16 cellular contexts compared by ENCODE assay signal in the genomic region with DNA sequence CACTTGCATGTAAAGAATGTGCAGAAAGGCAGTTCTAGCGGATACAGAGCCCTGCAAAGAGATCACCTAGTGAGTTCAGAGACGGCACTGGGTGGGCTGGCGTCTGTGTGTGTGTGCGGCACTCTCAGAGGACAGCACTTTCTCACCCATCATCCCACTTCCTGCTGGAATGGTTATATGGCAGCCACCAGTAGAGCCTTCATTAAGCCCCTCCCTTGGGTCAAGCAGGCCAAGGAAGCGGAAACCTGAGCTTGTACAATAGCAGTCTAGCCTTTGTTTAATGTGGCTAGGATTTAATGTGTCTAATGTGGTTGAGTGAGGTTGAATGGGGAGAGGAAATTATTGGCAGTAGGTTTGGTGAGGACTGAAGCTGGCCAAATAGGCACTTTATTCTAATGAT.
"Had no signal": no experiment of that assay in that cellular context is flagged by ENCODE, and none has a peak within 500 bp of the region (broad histone marks: within the 10 kb centered on the region; RNA-seq: fewer than 3 reads in every experiment).

No MANE protein-coding gene starts in this region.

- ATAC-seq: heart left ventricle; left lung; natural killer cell treated with Interleukin-12 subunit alpha and Interleukin-12 subunit beta and Interleukin-15 and Interleukin-18, amount 100 ng/mL, for 72 hours had no signal

- H3K9me3 ChIP-seq: sigmoid colon had no signal

- H3K27me3 ChIP-seq: left lung, sigmoid colon had no signal

- H3K4me3 ChIP-seq: coronary artery, heart left ventricle, left lung, sigmoid colon had no signal

- H3K4me1 Mint-ChIP-seq: activated CD4-positive, alpha-beta T cell treated with anti-CD3 and anti-CD28 coated beads, Interleukin-2, amount 10 ng/mL, durations not matched to agents 7 days and 5 days; activated naive CD4-positive, alpha-beta T cell treated with anti-CD3 and anti-CD28 coated beads, Interleukin-2, amount 10 ng/mL, durations not matched to agents 7 days and 5 days; memory B cell had no signal

- H3K27me3 Mint-ChIP-seq: activated CD4-positive, alpha-beta T cell treated with anti-CD3 and anti-CD28 coated beads, Interleukin-2, amount 10 ng/mL, durations not matched to agents 7 days and 5 days; activated naive CD4-positive, alpha-beta T cell treated with anti-CD3 and anti-CD28 coated beads, Interleukin-2, amount 10 ng/mL, durations not matched to agents 7 days and 5 days; memory B cell; natural killer cell treated with Interleukin-12 subunit alpha and Interleukin-12 subunit beta and Interleukin-15 and Interleukin-18, amount 100 ng/mL, for 72 hours had no signal

- H3K4me1 ChIP-seq: heart left ventricle, left lung, sigmoid colon had no signal

- H3K9me3 Mint-ChIP-seq: memory B cell had no signal

- H3K36me3 Mint-ChIP-seq: activated naive CD4-positive, alpha-beta T cell treated with anti-CD3 and anti-CD28 coated beads, Interleukin-2, amount 10 ng/mL, durations not matched to agents 7 days and 5 days; memory B cell; natural killer cell treated with Interleukin-12 subunit alpha and Interleukin-12 subunit beta and Interleukin-15 and Interleukin-18, amount 100 ng/mL, for 72 hours had no signal

- H3K27ac Mint-ChIP-seq: activated CD4-positive, alpha-beta T cell treated with anti-CD3 and anti-CD28 coated beads, Interleukin-2, amount 10 ng/mL, durations not matched to agents 7 days and 5 days; activated naive CD4-positive, alpha-beta T cell treated with anti-CD3 and anti-CD28 coated beads, Interleukin-2, amount 10 ng/mL, durations not matched to agents 7 days and 5 days; activated T-helper 2 cell treated with anti-CD3 and anti-CD28 coated beads, Interferon-gamma antibody, Interleukin-2, Interleukin-4, amounts not matched to agents 10 μg/mL and 5 μg/mL and 100 μg/mL, durations not matched to agents 14 hours and 24 hours and 36 hours; memory B cell; natural killer cell treated with Interleukin-12 subunit alpha and Interleukin-12 subunit beta and Interleukin-15 and Interleukin-18, amount 100 ng/mL, for 72 hours had no signal

- H3K4me3 Mint-ChIP-seq: activated CD4-positive, alpha-beta T cell treated with anti-CD3 and anti-CD28 coated beads, Interleukin-2, amount 10 ng/mL, durations not matched to agents 7 days and 5 days; activated naive CD4-positive, alpha-beta T cell treated with anti-CD3 and anti-CD28 coated beads, Interleukin-2, amount 10 ng/mL, durations not matched to agents 7 days and 5 days; memory B cell; natural killer cell treated with Interleukin-12 subunit alpha and Interleukin-12 subunit beta and Interleukin-15 and Interleukin-18, amount 100 ng/mL, for 72 hours had no signal

- H3K27ac ChIP-seq: coronary artery, heart left ventricle, left lung, sigmoid colon had no signal

- H3K36me3 ChIP-seq: heart left ventricle, left lung, sigmoid colon had no signal

- DNase-seq: activated CD4-positive, alpha-beta T cell treated with anti-CD3 and anti-CD28 coated beads, Interleukin-2, amount 10 ng/mL, durations not matched to agents 7 days and 5 days; activated CD4-positive, CD25-positive, alpha-beta regulatory T cell; activated naive CD4-positive, alpha-beta T cell treated with anti-CD3 and anti-CD28 coated beads, Interleukin-2, amount 10 ng/mL, durations not matched to agents 7 days and 5 days; activated T-cell treated with anti-CD3 and anti-CD28 coated beads for 4 hours; central memory CD4-positive, alpha-beta T cell; effector CD4-positive, alpha-beta T cell; foreskin melanocyte; heart left ventricle; left lung; sigmoid colon; stimulated activated naive CD4-positive, alpha-beta T cell; substantia nigra had no signal
